6 cellular contexts compared by ENCODE assay signal in genomic region chr18:51647346-51647745, GRCh38.
"Had no signal": no experiment of that assay in that cellular context is flagged by ENCODE, and none has a peak within 500 bp of the region (broad histone marks: within the 10 kb centered on the region; RNA-seq: fewer than 3 reads in every experiment).

No MANE protein-coding gene starts in this region.

- DNase-seq: IMR-90, KBM-7 had no signal

- H3K27ac ChIP-seq: HL-60 had no signal

- ATAC-seq: HepG2, K562 had no signal

- H3K4me3 ChIP-seq: K562 had no signal

- FAIRE-seq: HepG2, HTR-8/SVneo, K562 had no signal
